ENCODE assay signal across 9 cellular contexts in genomic region chr1:24151175-24151533, GRCh38. TPM values are rescaled to one million over a fixed set of nuclear protein-coding genes. Genes with fewer than 3 reads are reported as not detected.
DNase-seq lines count a peak whose midpoint lies in the region; ATAC-seq and TF ChIP-seq lines count a peak whose summit lies in the region.
"Had no signal": no experiment of that assay in that cellular context is flagged by ENCODE, and none has a peak within 500 bp of the region (broad histone marks: within the 10 kb centered on the region; RNA-seq: fewer than 3 reads in every experiment).

No MANE protein-coding gene starts in this region.

- TF ChIP-seq CTCF in cardiac muscle cell (IDR thresholded peaks at IDR 0.05; ENCODE audit: low read depth, low read length) (no peak), Peyer's patch (IDR thresholded peaks at IDR 0.05) (no peak), type B pancreatic cell (conservative IDR thresholded peaks at IDR 0.05) (no peak), coronary artery (IDR thresholded peaks at IDR 0.05) (no peak)

- H3K27me3 ChIP-seq in cardiac muscle cell (no peaks in the 10 kb centered on the region), Peyer's patch (no peaks in the 10 kb centered on the region), iPS-18a (ENCODE audit: control insufficient read depth, insufficient read depth, low read length) (no peaks in the 10 kb centered on the region)

- H3K4me1 ChIP-seq in cardiac muscle cell (ENCODE audit: low read depth) (peaks cover 21% of the 10 kb centered on the region), Peyer's patch (peaks cover 0 to 4% (median 0%) of the 10 kb centered on the region in 4 donors), iPS-18a (ENCODE audit: control insufficient read depth, low read depth, low read length) (peaks cover 25% of the 10 kb centered on the region)

- peak overlapping the region; percentile 96 for H3K9ac ChIP-seq in iPS-18a (ENCODE audit: low read length)

- peak overlapping the region; percentile 84 for H3K4me3 Mint-ChIP-seq in type B pancreatic cell

- intact Hi-C loops in left ventricle myocardium superior (cut with micrococcal nuclease), result no loop called here

- H3K4me3 ChIP-seq in cardiac muscle cell (no peak overlapping the region), Peyer's patch (peak overlapping the region in 2 of 4 donors; percentile 21 to 32), iPS-18a (ENCODE audit: low read length) (peak overlapping the region; percentile 62), coronary artery (no peak overlapping the region)

- peak overlapping the region; percentile 100 for H3K27ac ChIP-seq in cardiac muscle cell
- H3K27ac ChIP-seq in Peyer's patch, result peak overlapping the region in 3 of 4 donors; percentile 30 to 87 (median 86)
- peak overlapping the region; percentile 98 for H3K27ac ChIP-seq in iPS-18a (ENCODE audit: low read length)
- H3K27ac ChIP-seq in coronary artery, result no peak overlapping the region

- H3K9me3 ChIP-seq in cardiac muscle cell (ENCODE audit: low read depth) (no peaks in the 10 kb centered on the region), Peyer's patch (no peaks in the 10 kb centered on the region), iPS-18a (ENCODE audit: control insufficient read depth, low read depth, low read length) (no peaks in the 10 kb centered on the region)

- H3K27ac Mint-ChIP-seq in type B pancreatic cell, result peak overlapping the region; percentile 93

- TF ChIP-seq POLR2A in Peyer's patch (IDR thresholded peaks at IDR 0.05), result no peak

- peak in 1 of 2 donors; percentile 95 for DNase-seq in cardiac muscle cell (ENCODE audit: low read depth in 1 of 2, low spot score in 1 of 2)
- DNase-seq in left ventricle myocardium superior, result no peak
- peak in 2 of 3 donors; percentile 69 to 81 for DNase-seq in Peyer's patch
- no peak for DNase-seq in type B pancreatic cell (ENCODE audit: extremely low spot score, unreplicated experiment)
- no peak for DNase-seq in coronary artery (ENCODE audit: low spot score)
- no peak for DNase-seq in stimulated activated naive CD4-positive, alpha-beta T cell treated with Interleukin-2 at 50 U/mL for 16 hours (lab: John Stamatoyannopoulos, UW)

- H3K36me3 ChIP-seq in cardiac muscle cell, result no peaks in the 10 kb centered on the region
- H3K36me3 ChIP-seq in Peyer's patch, result no peaks in the 10 kb centered on the region
- no peaks in the 10 kb centered on the region for H3K36me3 ChIP-seq in iPS-18a (ENCODE audit: control insufficient read depth, low read depth, low read length)

- H3K4me1 Mint-ChIP-seq in type B pancreatic cell (ENCODE audit: unreplicated experiment), result peaks cover 20% of the 10 kb centered on the region

- H3K9me3 Mint-ChIP-seq in type B pancreatic cell, result no peaks in the 10 kb centered on the region

- ATAC-seq in left ventricle myocardium superior, result no peak
- no peak for ATAC-seq in GM18867 (IDR thresholded peaks at IDR 0.05; ENCODE audit: unreplicated experiment)

- no peaks in the 10 kb centered on the region for H3K27me3 Mint-ChIP-seq in type B pancreatic cell

- peaks cover 4% of the 10 kb centered on the region for H3K36me3 Mint-ChIP-seq in type B pancreatic cell

RNA-seq across cellular contexts. Expression of gene IL22RA1, which starts 8.2 kb away (rescaled TPM):
- total RNA-seq in cardiac muscle cell (0.11 TPM in 1 of 2 replicates, not detected in the other), left ventricle myocardium superior (0.22 TPM), Peyer's patch (10 to 100 TPM in 3 of 4 donors, 1 to 10 TPM in 1; 9.9 to 87.9 (median 74.5) TPM), type B pancreatic cell (ENCODE audit: low replicate concordance) (1.1 and 2.8 TPM in 2 replicates)
- not detected in 2 replicates for polyA plus RNA-seq in cardiac muscle cell
- total RNA-seq: glomerular endothelial cell had no signal

RNA-seq across cellular contexts. Expression of gene IFNLR1, which starts 35.9 kb away (rescaled TPM):
- 3.5 and 3.9 TPM in 2 replicates for total RNA-seq in cardiac muscle cell
- polyA plus RNA-seq in cardiac muscle cell, result 9.4 and 15.2 TPM in 2 replicates
- 3.7 TPM for total RNA-seq in left ventricle myocardium superior
- 10 to 100 TPM in 3 of 4 donors, 1 to 10 TPM in 1; 9.1 to 38.2 (median 36.1) TPM for total RNA-seq in Peyer's patch
- total RNA-seq in type B pancreatic cell (ENCODE audit: low replicate concordance), result 7.1 and 19.9 TPM in 2 replicates

RNA-seq across cellular contexts. Expression of gene MYOM3, which starts 39.2 kb away (rescaled TPM):
- 0.70 and 0.71 TPM in 2 replicates for total RNA-seq in cardiac muscle cell
- polyA plus RNA-seq in cardiac muscle cell, result 0.51 TPM in 1 of 2 replicates, not detected in the other
- 409 TPM for total RNA-seq in left ventricle myocardium superior
- total RNA-seq in Peyer's patch, result 10 to 100 TPM; 10.7 to 40.8 (median 24.7) TPM
- total RNA-seq in type B pancreatic cell (ENCODE audit: low replicate concordance), result 0.12 and 0.70 TPM in 2 replicates

Comparison
In these comparisons a context has a peak if more than half of its experiments do, and no peak if none do; other contexts are left out.
1. DNase-seq: peak in Peyer's patch (2 of 3); none in left ventricle myocardium superior (single experiment), type B pancreatic cell (single experiment), coronary artery (single experiment) and stimulated activated naive CD4-positive, alpha-beta T cell treated with Interleukin-2 at 50 U/mL for 16 hours (single experiment).
2. H3K27ac ChIP-seq: peak in cardiac muscle cell (single experiment), Peyer's patch (3 of 4) and iPS-18a (single experiment); none in coronary artery (0 of 2).